Comparison of ENCODE assay signal across 10 cellular contexts in the genomic region with DNA sequence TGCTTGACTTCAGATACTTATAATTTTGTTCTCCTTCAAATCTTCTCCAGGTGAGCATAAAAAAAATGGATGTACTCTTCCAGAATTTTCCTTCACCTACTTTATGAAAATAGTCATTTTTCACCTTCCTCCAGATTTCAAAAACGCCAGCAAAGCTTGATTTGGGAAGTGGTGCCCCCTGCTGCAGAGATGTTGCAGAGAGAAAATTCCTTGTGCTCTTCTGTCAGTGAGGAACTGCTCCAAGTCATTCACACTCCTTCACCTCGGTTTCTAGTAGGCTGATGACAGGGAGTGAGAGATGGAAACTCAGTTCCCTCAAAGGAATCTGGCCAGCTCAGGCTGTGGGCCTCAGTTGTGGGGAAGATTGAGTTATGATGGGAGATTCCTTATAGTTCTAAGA. TPM values are rescaled to one million over a fixed set of nuclear protein-coding genes. Genes with fewer than 3 reads are reported as not detected.
A peak's percentile ranks its signal among the peaks of the same experiment; 100 is the strongest.
DNase-seq lines count a peak whose midpoint lies in the region; ATAC-seq and TF ChIP-seq lines count a peak whose summit lies in the region.
"Had no signal": no experiment of that assay in that cellular context is flagged by ENCODE, and none has a peak within 500 bp of the region (broad histone marks: within the 10 kb centered on the region; RNA-seq: fewer than 3 reads in every experiment).

No MANE protein-coding gene starts in this region.

- no peak overlapping the region for H2AFZ ChIP-seq in osteoblast (ENCODE audit: low read length)

- H3K27ac ChIP-seq in endodermal cell (ENCODE audit: low read depth, low read length) (no peak overlapping the region), osteoblast (ENCODE audit: low read depth, low read length) (no peak overlapping the region)
- H3K27ac ChIP-seq: SJSA1 had no signal

- in situ Hi-C loops in GM13976 (cut with MboI; ENCODE audit: low sequenced_read_pairs, unreplicated experiment), result loop anchor here (25.0 kb wide), 1 partner anchor 530 kb away; a partner anchor contains a TSS

- H3K27me3 ChIP-seq in GM06990 (replicated peaks; ENCODE audit: control insufficient read depth, insufficient read depth, low read length) (no peaks in the 10 kb centered on the region; the same call in 1 of the 2 replicates), endodermal cell (ENCODE audit: control insufficient read depth, insufficient read depth, low read length, poor library complexity, severe bottlenecking) (peaks cover 18% of the 10 kb centered on the region), osteoblast (ENCODE audit: insufficient read depth, low read length) (no peaks in the 10 kb centered on the region)
- H3K27me3 ChIP-seq: SJSA1 had no signal

- no peaks in the 10 kb centered on the region for H3K9me3 ChIP-seq in endodermal cell (ENCODE audit: control insufficient read depth, low read length)
- no peaks in the 10 kb centered on the region for H3K9me3 ChIP-seq in osteoblast (ENCODE audit: low read depth, low read length)
- H3K9me3 ChIP-seq: SJSA1 had no signal

- no peaks in the 10 kb centered on the region for H3K36me3 ChIP-seq in GM06990 (ENCODE audit: control insufficient read depth, insufficient read depth, low read length)
- H3K36me3 ChIP-seq in endodermal cell (ENCODE audit: control insufficient read depth, insufficient read depth, low read length), result no peaks in the 10 kb centered on the region
- H3K36me3 ChIP-seq in osteoblast (ENCODE audit: insufficient read depth, low read length), result no peaks in the 10 kb centered on the region
- H3K36me3 ChIP-seq: SJSA1 had no signal

- H3K36me3 Mint-ChIP-seq in endodermal cell (ENCODE audit: low read depth), result no peaks in the 10 kb centered on the region
- H3K36me3 Mint-ChIP-seq: activated naive CD8-positive, alpha-beta T cell had no signal

- peaks cover 31% of the 10 kb centered on the region for H3K27me3 Mint-ChIP-seq in endodermal cell (ENCODE audit: insufficient read depth)

- H3K4me1 Mint-ChIP-seq in endodermal cell, result no peaks in the 10 kb centered on the region

- no peak for ATAC-seq in HG03460 (IDR thresholded peaks at IDR 0.05; ENCODE audit: unreplicated experiment)

- H3K4me2 ChIP-seq in osteoblast (ENCODE audit: insufficient read depth, low read length), result no peak overlapping the region

- DNase-seq in GM06990 (ENCODE audit: extremely low read depth, insufficient read length) (no peak), MV-4-11 (lab: John Stamatoyannopoulos, UW) (peak; percentile 44), endodermal cell (peak; percentile 71), osteoblast (ENCODE audit: insufficient read length, low spot score, missing footprints) (no peak), T-helper 1 cell (no peak), GM13976 (ENCODE audit: low spot score) (no peak)
- DNase-seq: stimulated activated CD4-positive, alpha-beta T cell treated with anti-CD3 and anti-CD28 coated beads, Interleukin-1b, Interleukin-23, amount 100 ng/mL, for 48 hours had no signal

- no peaks in the 10 kb centered on the region for H3K9me3 Mint-ChIP-seq in endodermal cell

- H3K4me1 ChIP-seq in endodermal cell (ENCODE audit: control insufficient read depth, insufficient read depth, low read length) (no peaks in the 10 kb centered on the region), osteoblast (ENCODE audit: insufficient read depth, low read length) (no peaks in the 10 kb centered on the region)
- H3K4me1 ChIP-seq: SJSA1 had no signal

- TF ChIP-seq CTCF in GM06990 (IDR thresholded peaks at IDR 0.05; ENCODE audit: insufficient read depth, low read length, poor library complexity, severe bottlenecking) (peak; percentile 55), endodermal cell (conservative IDR thresholded peaks at IDR 0.05) (peak; percentile 80), osteoblast (IDR thresholded peaks at IDR 0.05; ENCODE audit: extremely low read depth, low read depth, low read length) (peak; percentile 55), GM13976 (IDR thresholded peaks at IDR 0.05; ENCODE audit: borderline replicate concordance, control extremely low read depth, extremely low read depth, insufficient read depth, missing control alignments) (no peak)

- WGBS in endodermal cell (ENCODE audit: insufficient coverage in 1 of 2, insufficient read length in 1 of 2), 2 experiments, result 3% methylated on average over 2 of the region's 2 CpGs; no CpG with 5 or more reads in 1 of the 2 experiments

- H3K4me3 ChIP-seq in GM06990 (replicated peaks; ENCODE audit: low read depth, low read length) (no peak overlapping the region), endodermal cell (ENCODE audit: low read length) (no peak overlapping the region), osteoblast (ENCODE audit: insufficient read depth, low read length) (no peak overlapping the region)
- H3K4me3 ChIP-seq: SJSA1 had no signal

- H3K4me3 Mint-ChIP-seq in endodermal cell, result no peak overlapping the region
- H3K4me3 Mint-ChIP-seq: activated naive CD8-positive, alpha-beta T cell had no signal

- no peak overlapping the region for H3K9ac ChIP-seq in endodermal cell (ENCODE audit: extremely low read depth, low read length, poor library complexity, severe bottlenecking)

- no peaks in the 10 kb centered on the region for H4K20me1 ChIP-seq in osteoblast (ENCODE audit: insufficient read depth, low read length)

- H3K79me2 ChIP-seq in osteoblast (ENCODE audit: insufficient read depth, low read length), result no peaks in the 10 kb centered on the region

- H3K27ac Mint-ChIP-seq in endodermal cell, result no peak overlapping the region
- H3K27ac Mint-ChIP-seq: activated naive CD8-positive, alpha-beta T cell had no signal

RNA-seq across cellular contexts. Expression of a gene that starts 24.2 kb away (rescaled TPM):
- total RNA-seq in endodermal cell, result not detected
- polyA plus RNA-seq in endodermal cell (2013, experiment 1 of 2), result not detected
- not detected for polyA plus RNA-seq in endodermal cell (2013, experiment 2 of 2)
- total RNA-seq in osteoblast, result not detected in 2 replicates
- total RNA-seq: SJSA1 had no signal

Comparison
In these comparisons a context has a peak if more than half of its experiments do, and no peak if none do; other contexts are left out.
1. DNase-seq: peak in MV-4-11 (single experiment) and endodermal cell (single experiment); none in GM06990 (single experiment), osteoblast (single experiment), T-helper 1 cell (0 of 5) and GM13976 (single experiment).